ENCODE assay signal across 21 cellular contexts in genomic region chr3:119965692-119966091, GRCh38.
"Had no signal": no experiment of that assay in that cellular context is flagged by ENCODE, and none has a peak within 500 bp of the region (broad histone marks: within the 10 kb centered on the region; RNA-seq: fewer than 3 reads in every experiment).

No MANE protein-coding gene starts in this region.

- ATAC-seq: heart left ventricle; natural killer cell; psoas muscle; right lobe of liver; stimulated activated effector memory CD8-positive, alpha-beta T cell treated with anti-CD3 and anti-CD28 coated beads, Interleukin-12 subunit alpha, Interleukin-12 subunit beta, amount 100 ng/mL, for 72 hours; stimulated activated naive CD8-positive, alpha-beta T cell treated with anti-CD3 and anti-CD28 coated beads, Interleukin-15, Interleukin-2, amounts not matched to agents 100 U/mL and 50 U/mL, for 24 hours had no signal

- H3K36me3 ChIP-seq: colonic mucosa, heart left ventricle, right lobe of liver, suprapubic skin, tibial artery, upper lobe of left lung, uterus had no signal

- H3K27me3 ChIP-seq: colonic mucosa, heart left ventricle, right lobe of liver, suprapubic skin, tibial artery, upper lobe of left lung, uterus had no signal

- H3K27ac ChIP-seq: colonic mucosa, heart left ventricle, psoas muscle, right lobe of liver, suprapubic skin, tibial artery, upper lobe of left lung, uterus had no signal

- H3K4me3 ChIP-seq: colonic mucosa, heart left ventricle, psoas muscle, right lobe of liver, suprapubic skin, tibial artery, upper lobe of left lung, uterus had no signal

- DNase-seq: colonic mucosa; effector CD4-positive, alpha-beta T cell; endodermal cell; heart left ventricle; hippocampal formation; left colon; mammary epithelial cell; natural killer cell; psoas muscle; retina; right lobe of liver; stimulated activated CD4-positive, alpha-beta T cell treated with anti-CD3 and anti-CD28 coated beads, Interleukin-4, amount 100 ng/mL, for 1 hour; stimulated activated CD8-positive, alpha-beta memory T cell treated with anti-CD3 and anti-CD28 coated beads, Interleukin-4, amount 100 ng/mL, for 48 hours; stimulated activated naive CD8-positive, alpha-beta T cell treated with anti-CD3 and anti-CD28 coated beads, Interleukin-15, Interleukin-2, amounts not matched to agents 100 U/mL and 50 U/mL, for 24 hours; tibial artery; upper lobe of left lung; uterus had no signal

- H3K4me1 ChIP-seq: colonic mucosa, psoas muscle, right lobe of liver, uterus had no signal

- FAIRE-seq: endothelial cell of umbilical vein, frontal cortex had no signal

- H3K9me3 ChIP-seq: colonic mucosa, psoas muscle, right lobe of liver, suprapubic skin, tibial artery, upper lobe of left lung, uterus had no signal
